In the genomic region with DNA sequence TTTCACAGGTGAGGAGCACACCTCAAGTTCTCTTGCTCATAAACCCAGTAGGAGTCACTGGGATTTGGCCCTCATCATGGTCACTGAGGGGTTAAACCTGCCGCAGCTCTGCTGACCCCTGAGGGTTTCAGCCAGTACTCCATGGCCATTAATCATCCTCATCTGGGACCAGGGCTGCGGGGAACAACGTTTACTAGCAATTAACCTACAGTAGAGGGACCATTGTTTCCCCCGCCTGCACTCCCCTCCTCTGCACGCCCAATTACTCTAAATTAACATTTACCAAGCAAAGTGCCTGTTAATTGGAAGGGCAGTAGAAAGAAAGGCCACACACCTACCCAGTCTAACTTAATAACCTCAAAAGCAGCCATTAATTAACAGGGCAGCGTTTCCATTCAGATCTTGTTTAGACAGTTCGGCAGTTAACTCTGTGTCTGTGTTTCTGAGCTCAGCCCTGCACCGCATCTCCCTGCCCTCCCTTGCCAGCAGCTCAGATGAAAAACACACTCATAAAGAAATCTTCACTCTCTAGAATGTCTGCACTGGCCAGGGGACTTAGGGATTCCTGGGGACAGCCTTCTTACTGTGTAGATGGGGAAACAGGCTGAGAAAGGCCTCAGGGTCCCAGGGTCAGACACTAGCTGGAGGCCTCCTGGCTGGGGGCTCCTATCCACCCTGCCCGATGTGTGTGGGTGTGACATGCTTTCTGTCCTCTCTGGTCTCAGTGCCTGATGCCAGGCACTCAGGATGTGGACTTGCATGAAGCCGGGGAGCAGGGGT, we compare ENCODE assay signal across 2 cellular contexts.
TF ChIP-seq lines count a peak whose summit lies in the region.

No MANE protein-coding gene starts in this region.

TF ChIP-seq in IMR-90, 13 proteins besides CTCF, POLR2A, EP300 and RAD21:
- TF ChIP-seq NFE2L2 (IDR thresholded peaks at IDR 0.05; ENCODE audit: low read depth, low read length) (no peak), CHD1 (IDR thresholded peaks at IDR 0.05; ENCODE audit: low read depth, low read length) (no peak), RFX5 (IDR thresholded peaks at IDR 0.05; ENCODE audit: low read depth, low read length) (no peak), SMC3 (IDR thresholded peaks at IDR 0.05; ENCODE audit: low read depth, low read length) (no peak), MAFK (IDR thresholded peaks at IDR 0.05; ENCODE audit: low read depth, low read length) (no peak), MXI1 (IDR thresholded peaks at IDR 0.05; ENCODE audit: borderline replicate concordance, low read depth, low read length) (no peak), RCOR1 (IDR thresholded peaks at IDR 0.05; ENCODE audit: insufficient replicate concordance, low read length) (no peak), CEBPB (IDR thresholded peaks at IDR 0.05; ENCODE audit: low read depth, low read length) (no peak), FOS (IDR thresholded peaks at IDR 0.05; ENCODE audit: low read depth, low read length) (no peak), MAZ (IDR thresholded peaks at IDR 0.05; ENCODE audit: borderline replicate concordance, low read depth, low read length) (no peak), BHLHE40 (IDR thresholded peaks at IDR 0.05; ENCODE audit: low read depth, low read length) (no peak)
- TF ChIP-seq, protein P1, sequence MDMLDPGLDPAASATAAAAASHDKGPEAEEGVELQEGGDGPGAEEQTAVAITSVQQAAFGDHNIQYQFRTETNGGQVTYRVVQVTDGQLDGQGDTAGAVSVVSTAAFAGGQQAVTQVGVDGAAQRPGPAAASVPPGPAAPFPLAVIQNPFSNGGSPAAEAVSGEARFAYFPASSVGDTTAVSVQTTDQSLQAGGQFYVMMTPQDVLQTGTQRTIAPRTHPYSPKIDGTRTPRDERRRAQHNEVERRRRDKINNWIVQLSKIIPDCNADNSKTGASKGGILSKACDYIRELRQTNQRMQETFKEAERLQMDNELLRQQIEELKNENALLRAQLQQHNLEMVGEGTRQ (IDR thresholded peaks at IDR 0.05; ENCODE audit: low read depth, low read length): no peak
- TF ChIP-seq, protein P2, sequence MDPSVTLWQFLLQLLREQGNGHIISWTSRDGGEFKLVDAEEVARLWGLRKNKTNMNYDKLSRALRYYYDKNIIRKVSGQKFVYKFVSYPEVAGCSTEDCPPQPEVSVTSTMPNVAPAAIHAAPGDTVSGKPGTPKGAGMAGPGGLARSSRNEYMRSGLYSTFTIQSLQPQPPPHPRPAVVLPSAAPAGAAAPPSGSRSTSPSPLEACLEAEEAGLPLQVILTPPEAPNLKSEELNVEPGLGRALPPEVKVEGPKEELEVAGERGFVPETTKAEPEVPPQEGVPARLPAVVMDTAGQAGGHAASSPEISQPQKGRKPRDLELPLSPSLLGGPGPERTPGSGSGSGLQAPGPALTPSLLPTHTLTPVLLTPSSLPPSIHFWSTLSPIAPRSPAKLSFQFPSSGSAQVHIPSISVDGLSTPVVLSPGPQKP (IDR thresholded peaks at IDR 0.05; ENCODE audit: borderline replicate concordance, low read depth, low read length): no peak

TF ChIP-seq in H1, 55 proteins besides CTCF, POLR2A, EP300 and RAD21:
- TF ChIP-seq NANOG (IDR thresholded peaks at IDR 0.05; ENCODE audit: insufficient read depth, low read depth, low read length, poor library complexity, severe bottlenecking): no peak
- TF ChIP-seq CBX8 (IDR thresholded peaks at IDR 0.05; ENCODE audit: borderline replicate concordance, low read depth, low read length): no peak
- TF ChIP-seq CHD1 (IDR thresholded peaks at IDR 0.05; ENCODE audit: low read depth, low read length): no peak
- TF ChIP-seq CBX5 (IDR thresholded peaks at IDR 0.05; ENCODE audit: low read depth, low read length): no peak
- no peak for TF ChIP-seq POU5F1 (IDR thresholded peaks at IDR 0.05; ENCODE audit: low read depth, low read length)
- no peak for TF ChIP-seq SP2 (IDR thresholded peaks at IDR 0.05; ENCODE audit: low read length)
- peak; percentile 55 for TF ChIP-seq CTBP2 (IDR thresholded peaks at IDR 0.05; ENCODE audit: borderline replicate concordance, insufficient read depth, insufficient read length, low read length)
- no peak for TF ChIP-seq ASH2L (IDR thresholded peaks at IDR 0.05; ENCODE audit: low read length)
- no peak for TF ChIP-seq PHF8 (conservative IDR thresholded peaks at IDR 0.05; ENCODE audit: low read depth, low read length)
- no peak for TF ChIP-seq SIN3A (conservative IDR thresholded peaks at IDR 0.05 in 1 of 2, IDR thresholded peaks at IDR 0.05 in 1 of 2; ENCODE audit: low read depth in 1 of 2, low read length in 2 of 2)
- TF ChIP-seq RFX5 (IDR thresholded peaks at IDR 0.05; ENCODE audit: borderline replicate concordance, low read depth, low read length): no peak
- TF ChIP-seq SAP30 (IDR thresholded peaks at IDR 0.05; ENCODE audit: insufficient read depth, insufficient replicate concordance, low read length): no peak
- peak; percentile 62; the same call in 1 of the 2 replicates for TF ChIP-seq YY1 (IDR thresholded peaks at IDR 0.05; ENCODE audit: low read depth, low read length)
- 0 out of 2 replicates have a peak, but pooled peaks have one; percentile 27 for TF ChIP-seq CREB1 (IDR thresholded peaks at IDR 0.05)
- no peak for TF ChIP-seq FOSL1 (IDR thresholded peaks at IDR 0.05; ENCODE audit: insufficient read depth, low read depth, low read length)
- TF ChIP-seq NRF1 (IDR thresholded peaks at IDR 0.05; ENCODE audit: low read depth, low read length): no peak
- TF ChIP-seq EGR1 (IDR thresholded peaks at IDR 0.05; ENCODE audit: borderline replicate concordance, low read depth, low read length): no peak
- TF ChIP-seq TEAD4 (IDR thresholded peaks at IDR 0.05; ENCODE audit: low read depth, low read length): no peak
